In the genomic region with DNA sequence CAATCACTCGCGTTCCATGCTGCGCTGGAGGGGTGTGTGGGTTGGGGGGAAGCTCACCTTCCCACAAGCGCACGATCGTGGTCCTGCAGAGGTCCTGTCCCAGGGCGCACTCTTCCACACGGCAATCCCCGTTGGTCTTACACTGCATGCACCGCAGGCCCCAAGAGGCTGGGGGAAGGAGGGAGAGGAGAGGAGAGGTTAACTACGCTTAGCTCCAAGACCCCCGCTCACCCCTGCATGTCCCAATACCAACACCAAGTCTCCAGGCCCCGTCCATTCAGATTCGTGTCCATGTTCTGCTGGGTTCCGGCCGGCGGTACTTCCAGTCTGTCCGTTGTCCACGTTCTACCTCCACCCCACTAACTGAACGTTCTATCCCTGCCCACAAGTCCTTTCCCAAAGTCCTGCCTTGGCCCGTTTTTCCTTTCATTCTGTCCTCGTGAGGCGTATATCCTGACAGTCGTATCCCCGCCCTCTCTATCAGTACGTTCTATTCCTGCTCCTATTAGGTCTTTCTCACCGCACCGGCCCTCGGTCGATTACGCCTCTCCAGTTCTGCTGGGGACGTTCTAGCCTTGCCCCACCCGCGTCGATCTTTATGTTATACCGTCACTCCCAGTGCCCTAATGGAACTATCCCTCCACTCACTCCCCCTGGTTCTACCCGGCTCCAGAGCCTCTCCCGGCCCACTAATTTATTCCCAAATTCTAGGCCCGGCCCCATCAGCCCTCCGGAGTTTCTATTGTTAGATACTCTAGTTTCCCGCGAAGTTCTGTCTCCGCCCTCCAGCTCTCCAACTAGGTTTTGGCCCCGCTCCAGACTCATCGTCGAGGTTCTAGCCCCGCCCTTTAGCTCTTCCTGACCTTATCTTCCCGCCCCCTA, we compare ENCODE assay signal across 8 cellular contexts. TPM values are rescaled to one million over a fixed set of nuclear protein-coding genes. Genes with fewer than 3 reads are reported as not detected.
DNase-seq lines count a peak whose midpoint lies in the region; ATAC-seq and TF ChIP-seq lines count a peak whose summit lies in the region.

No MANE protein-coding gene starts in this region.

- TF ChIP-seq CTCF in GM13977 (IDR thresholded peaks at IDR 0.05; ENCODE audit: extremely low read depth, insufficient read depth, missing control alignments) = no peak

- in situ Hi-C loops in GM13977 (cut with MboI; ENCODE audit: low pct_unique_long_range_greater_than_20kb, low sequenced_read_pairs, unreplicated experiment) = no loop called here

- H3K4me3 ChIP-seq in HUES64 (ENCODE audit: low read length) = peak overlapping the region; percentile 58

- H3K27me3 ChIP-seq in HUES64 (ENCODE audit: insufficient read depth, low read length) = peaks cover 21% of the 10 kb centered on the region

- peaks cover 18% of the 10 kb centered on the region for H3K36me3 ChIP-seq in HUES64 (ENCODE audit: insufficient read depth, low read length)

- 16% methylated on average over 48 of the region's 48 CpGs for WGBS in HUES64

- DNase-seq in Ammon's horn (ENCODE audit: low spot score) (peak; percentile 23), iPS-NIHi7 (ENCODE audit: extremely low spot score) (peak; percentile 92), HCEC 1CT (no peak), GM13977 (ENCODE audit: low spot score) (no peak)
- no peak for DNase-seq in stimulated activated effector memory CD8-positive, alpha-beta T cell treated with anti-CD3 and anti-CD28 coated beads, Interleukin-12 subunit alpha, Interleukin-12 subunit beta, amount 100 ng/mL, for 72 hours (ENCODE audit: low spot score in 2 of 2)

- H3K27ac Mint-ChIP-seq in stimulated activated effector memory CD8-positive, alpha-beta T cell treated with anti-CD3 and anti-CD28 coated beads, Interleukin-12 subunit alpha, Interleukin-12 subunit beta, amount 100 ng/mL, for 72 hours = peak overlapping the region; percentile 95

- ATAC-seq in stimulated activated effector memory CD8-positive, alpha-beta T cell treated with anti-CD3 and anti-CD28 coated beads, Interleukin-12 subunit alpha, Interleukin-12 subunit beta, amount 100 ng/mL, for 72 hours = no peak
- ATAC-seq in HG02759 (IDR thresholded peaks at IDR 0.05; ENCODE audit: unreplicated experiment) = no peak

- no peaks in the 10 kb centered on the region for H3K9me3 Mint-ChIP-seq in stimulated activated effector memory CD8-positive, alpha-beta T cell treated with anti-CD3 and anti-CD28 coated beads, Interleukin-12 subunit alpha, Interleukin-12 subunit beta, amount 100 ng/mL, for 72 hours

- H3K9me3 ChIP-seq in HUES64 (ENCODE audit: insufficient read depth, low read depth, low read length) = no peaks in the 10 kb centered on the region

- peaks cover 8% of the 10 kb centered on the region; the same call in 1 of the 2 replicates for H3K4me1 ChIP-seq in HUES64 (ENCODE audit: insufficient read depth, low read length)

- peaks cover 59% of the 10 kb centered on the region for H3K36me3 Mint-ChIP-seq in stimulated activated effector memory CD8-positive, alpha-beta T cell treated with anti-CD3 and anti-CD28 coated beads, Interleukin-12 subunit alpha, Interleukin-12 subunit beta, amount 100 ng/mL, for 72 hours

- peak overlapping the region; percentile 93 for H3K4me3 Mint-ChIP-seq in stimulated activated effector memory CD8-positive, alpha-beta T cell treated with anti-CD3 and anti-CD28 coated beads, Interleukin-12 subunit alpha, Interleukin-12 subunit beta, amount 100 ng/mL, for 72 hours

- H3K27ac ChIP-seq in HUES64 (ENCODE audit: low read depth, low read length) = peak overlapping the region; percentile 51; the same call in 1 of the 2 replicates
- H3K27ac ChIP-seq in angular gyrus (ENCODE audit: low read depth, low read length) = peak overlapping the region; percentile 19

- H3K9ac ChIP-seq in HUES64 (ENCODE audit: low read depth, low read length) = peak overlapping the region; percentile 67

- peaks cover 52% of the 10 kb centered on the region for H3K4me1 Mint-ChIP-seq in stimulated activated effector memory CD8-positive, alpha-beta T cell treated with anti-CD3 and anti-CD28 coated beads, Interleukin-12 subunit alpha, Interleukin-12 subunit beta, amount 100 ng/mL, for 72 hours

RNA-seq across cellular contexts. Expression of a gene that starts 2.2 kb away (rescaled TPM):
- 12.6 TPM for polyA plus RNA-seq in HUES64 (2013, experiment 1 of 2)
- polyA plus RNA-seq in HUES64 (2013, experiment 2 of 2) = 13.6 TPM

RNA-seq across cellular contexts. Expression of a gene that starts 28.1 kb away (rescaled TPM):
- 12.8 TPM for polyA plus RNA-seq in HUES64 (2013, experiment 1 of 2)
- polyA plus RNA-seq in HUES64 (2013, experiment 2 of 2) = 18.1 TPM

RNA-seq across cellular contexts. Expression of a gene that starts 48.1 kb away (rescaled TPM):
- not detected for polyA plus RNA-seq in HUES64 (2013, experiment 1 of 2)
- not detected for polyA plus RNA-seq in HUES64 (2013, experiment 2 of 2)

RNA-seq across cellular contexts. Expression of a gene that starts 48.3 kb away (rescaled TPM):
- 27.4 TPM for polyA plus RNA-seq in HUES64 (2013, experiment 1 of 2)
- 29.0 TPM for polyA plus RNA-seq in HUES64 (2013, experiment 2 of 2)

RNA-seq across cellular contexts. Expression of a gene that starts 55.9 kb away (rescaled TPM):
- polyA plus RNA-seq in HUES64 (2013, experiment 1 of 2) = 0.10 TPM
- polyA plus RNA-seq in HUES64 (2013, experiment 2 of 2) = not detected

Comparison
In these comparisons a context has a peak if more than half of its experiments do, and no peak if none do; other contexts are left out.
1. DNase-seq: peak in Ammon's horn (single experiment) and iPS-NIHi7 (single experiment); none in stimulated activated effector memory CD8-positive, alpha-beta T cell treated with anti-CD3 and anti-CD28 coated beads, Interleukin-12 subunit alpha, Interleukin-12 subunit beta, amount 100 ng/mL, for 72 hours (0 of 2), HCEC 1CT (single experiment) and GM13977 (single experiment).